ENCODE assay signal across 1 cellular context in genomic region chr9:94827584-94828304, GRCh38.
TF ChIP-seq lines count a peak whose summit lies in the region.

No MANE protein-coding gene starts in this region.

TF ChIP-seq in HepG2, 621 proteins besides CTCF, POLR2A, EP300 and RAD21 (continued from another document and continues in another):
- peak in 1 of 2 experiments; percentile 65; a peak in 1 of 4 replicates for TF ChIP-seq KLF16 (CRISPR knock-in tag; IDR thresholded peaks at IDR 0.05)
- peak; percentile 96 for TF ChIP-seq AHDC1 (CRISPR knock-in tag; IDR thresholded peaks at IDR 0.05; ENCODE audit: borderline replicate concordance)
- TF ChIP-seq ZNF362 (CRISPR knock-in tag; IDR thresholded peaks at IDR 0.05; ENCODE audit: borderline replicate concordance): peak; percentile 34; the same call in 1 of the 2 replicates
- TF ChIP-seq JUND (CRISPR knock-in tag; IDR thresholded peaks at IDR 0.05): no peak
- TF ChIP-seq ZSCAN12 (CRISPR knock-in tag; IDR thresholded peaks at IDR 0.05): no peak
- no peak for TF ChIP-seq EZH2 (conservative IDR thresholded peaks at IDR 0.05; ENCODE audit: low read depth, low read length)
- TF ChIP-seq FOXA3 (CRISPR knock-in tag; IDR thresholded peaks at IDR 0.05): peak; percentile 85
- TF ChIP-seq RFX1 (IDR thresholded peaks at IDR 0.05): no peak
- TF ChIP-seq ZNF652 (CRISPR knock-in tag; IDR thresholded peaks at IDR 0.05; ENCODE audit: borderline replicate concordance, low read depth): peak; percentile 35; the same call in 1 of the 2 replicates
- TF ChIP-seq NFE2 (CRISPR knock-in tag; IDR thresholded peaks at IDR 0.05): no peak
- TF ChIP-seq U2AF2 (IDR thresholded peaks at IDR 0.05; ENCODE audit: low read depth, low read length): no peak
- TF ChIP-seq ZBTB39 (CRISPR knock-in tag; IDR thresholded peaks at IDR 0.05): no peak
- no peak for TF ChIP-seq ZNF879 (CRISPR knock-in tag; IDR thresholded peaks at IDR 0.05)
- no peak for TF ChIP-seq RBM22 (optimal IDR thresholded peaks at IDR 0.05; ENCODE audit: low read length)
- TF ChIP-seq KLF6 (CRISPR knock-in tag; IDR thresholded peaks at IDR 0.05): no peak
- TF ChIP-seq ZNF615 (CRISPR knock-in tag; IDR thresholded peaks at IDR 0.05; ENCODE audit: borderline replicate concordance): no peak
- TF ChIP-seq SATB2 (CRISPR knock-in tag; IDR thresholded peaks at IDR 0.05): no peak
- peak; percentile 69 for TF ChIP-seq SAP130 (CRISPR knock-in tag; IDR thresholded peaks at IDR 0.05; ENCODE audit: low read depth)
- peak; percentile 69; the same call in 1 of the 2 replicates for TF ChIP-seq ZNF792 (CRISPR knock-in tag; IDR thresholded peaks at IDR 0.05)
- no peak for TF ChIP-seq RNF2 (conservative IDR thresholded peaks at IDR 0.05; ENCODE audit: low read depth)
- no peak for TF ChIP-seq ZNF713 (CRISPR knock-in tag; IDR thresholded peaks at IDR 0.05)
- TF ChIP-seq ZNF766 (CRISPR knock-in tag; IDR thresholded peaks at IDR 0.05; ENCODE audit: borderline replicate concordance): no peak
- TF ChIP-seq ZNF552 (CRISPR knock-in tag; IDR thresholded peaks at IDR 0.05; ENCODE audit: borderline replicate concordance): no peak
- no peak for TF ChIP-seq ZNF260 (CRISPR knock-in tag; IDR thresholded peaks at IDR 0.05; ENCODE audit: borderline replicate concordance, low read depth)
- TF ChIP-seq ZNF737 (CRISPR knock-in tag; IDR thresholded peaks at IDR 0.05; ENCODE audit: borderline replicate concordance): no peak
- TF ChIP-seq ZNF354B (CRISPR knock-in tag; IDR thresholded peaks at IDR 0.05): no peak
- peak; percentile 44; the same call in 1 of the 2 replicates for TF ChIP-seq ETV5 (CRISPR knock-in tag; IDR thresholded peaks at IDR 0.05; ENCODE audit: borderline replicate concordance)
- no peak for TF ChIP-seq DMTF1 (CRISPR knock-in tag; IDR thresholded peaks at IDR 0.05)
- TF ChIP-seq CREB3 (CRISPR knock-in tag; IDR thresholded peaks at IDR 0.05): no peak
- no peak for TF ChIP-seq SPEN (CRISPR knock-in tag; IDR thresholded peaks at IDR 0.05; ENCODE audit: low read depth)
- TF ChIP-seq ZNF207 (IDR thresholded peaks at IDR 0.05; ENCODE audit: borderline replicate concordance): no peak
- TF ChIP-seq ZFP1 (CRISPR knock-in tag; IDR thresholded peaks at IDR 0.05): no peak
- TF ChIP-seq CBX5 (CRISPR knock-in tag; IDR thresholded peaks at IDR 0.05; ENCODE audit: borderline replicate concordance): peak; percentile 45; the same call in 1 of the 2 replicates
- no peak for TF ChIP-seq TAF1 (CRISPR knock-in tag; IDR thresholded peaks at IDR 0.05)
- TF ChIP-seq ZNF503 (CRISPR knock-in tag; IDR thresholded peaks at IDR 0.05): peak; percentile 81; the same call in 1 of the 2 replicates
- TF ChIP-seq TEF (CRISPR knock-in tag; IDR thresholded peaks at IDR 0.05): no peak
- no peak for TF ChIP-seq MTA3 (CRISPR knock-in tag; IDR thresholded peaks at IDR 0.05)
- peak; percentile 74 for TF ChIP-seq ZFY (CRISPR knock-in tag; IDR thresholded peaks at IDR 0.05)
- TF ChIP-seq NFKB2 (CRISPR knock-in tag; IDR thresholded peaks at IDR 0.05; ENCODE audit: borderline replicate concordance): no peak
- 0 out of 2 replicates have a peak, but pooled peaks have one; percentile 28 for TF ChIP-seq ZNF567 (CRISPR knock-in tag; IDR thresholded peaks at IDR 0.05; ENCODE audit: borderline replicate concordance)
- TF ChIP-seq ZNF264 (CRISPR knock-in tag; IDR thresholded peaks at IDR 0.05): no peak
- TF ChIP-seq ZNF646 (CRISPR knock-in tag; IDR thresholded peaks at IDR 0.05): no peak
- TF ChIP-seq DNMT3B (CRISPR knock-in tag; conservative IDR thresholded peaks at IDR 0.05): peak; percentile 80; the same call in 1 of the 2 replicates
